In genomic region chr2:37026050-37026449, GRCh38 we compare ENCODE assay signal across 13 cellular contexts. TPM values are rescaled to one million over a fixed set of nuclear protein-coding genes. Genes with fewer than 3 reads are reported as not detected.
DNase-seq lines count a peak whose midpoint lies in the region; ATAC-seq and TF ChIP-seq lines count a peak whose summit lies in the region.
"Had no signal": no experiment of that assay in that cellular context is flagged by ENCODE, and none has a peak within 500 bp of the region (broad histone marks: within the 10 kb centered on the region; RNA-seq: fewer than 3 reads in every experiment).

No MANE protein-coding gene starts in this region.

- peak; percentile 51 for TF ChIP-seq CTCF in brain microvascular endothelial cell (IDR thresholded peaks at IDR 0.05; ENCODE audit: low read depth, low read length, missing control alignments)
- no peak for TF ChIP-seq CTCF in osteoblast (IDR thresholded peaks at IDR 0.05; ENCODE audit: extremely low read depth, low read depth, low read length)

- H3K4me1 Mint-ChIP-seq in activated CD4-positive, alpha-beta T cell treated with anti-CD3 and anti-CD28 coated beads for 36 hours = no peaks in the 10 kb centered on the region
- no peaks in the 10 kb centered on the region for H3K4me1 Mint-ChIP-seq in effector memory CD8-positive, alpha-beta T cell (ENCODE audit: low read depth in 2 of 2)
- H3K4me1 Mint-ChIP-seq in stimulated activated naive CD8-positive, alpha-beta T cell treated with anti-CD3 and anti-CD28 coated beads, Interleukin-15, amount 100 ng/mL, for 72 hours = no peaks in the 10 kb centered on the region
- H3K4me1 Mint-ChIP-seq: activated CD8-positive, alpha-beta memory T cell treated with anti-CD3 and anti-CD28 coated beads, Interleukin-2, amount 10 ng/mL, durations not matched to agents 7 days and 5 days had no signal

- H3K27me3 ChIP-seq in brain microvascular endothelial cell (replicated peaks) (no peaks in the 10 kb centered on the region), osteoblast (ENCODE audit: insufficient read depth, low read length) (no peaks in the 10 kb centered on the region)

- DNase-seq in activated CD4-positive, alpha-beta T cell treated with anti-CD3 and anti-CD28 coated beads for 36 hours = peak; percentile 24
- no peak for DNase-seq in activated CD4-positive, alpha-beta T cell treated with anti-CD3 and anti-CD28 coated beads, Interleukin-2, amount 50 U/mL, for 1 hour
- DNase-seq in NAMALWA (ENCODE audit: low spot score) (peak; percentile 26), brain microvascular endothelial cell (no peak), osteoblast (ENCODE audit: insufficient read length, low spot score, missing footprints) (peak; percentile 1), GM19240 (ENCODE audit: insufficient read length, low spot score) (no peak)
- DNase-seq in effector memory CD8-positive, alpha-beta T cell = no peak
- no peak for DNase-seq in stimulated activated naive CD8-positive, alpha-beta T cell treated with anti-CD3 and anti-CD28 coated beads, Interleukin-15, amount 100 ng/mL, for 72 hours
- DNase-seq: activated CD8-positive, alpha-beta memory T cell treated with anti-CD3 and anti-CD28 coated beads, Interleukin-2, amount 10 ng/mL, durations not matched to agents 7 days and 5 days; cerebellar nuclear complex; hypothalamus; KG1 had no signal

- CTCF ChIA-PET in activated CD4-positive, alpha-beta T cell treated with anti-CD3 and anti-CD28 coated beads for 36 hours (lab: Charles Lee) = no interaction called here

- H3K4me3 ChIP-seq in brain microvascular endothelial cell (ENCODE audit: low read depth, low read length) (no peak overlapping the region), osteoblast (ENCODE audit: insufficient read depth, low read length) (no peak overlapping the region)

- no peak overlapping the region for H3K4me2 ChIP-seq in osteoblast (ENCODE audit: insufficient read depth, low read length)

- H2AFZ ChIP-seq in osteoblast (ENCODE audit: low read length) = no peak overlapping the region

- H3K4me3 Mint-ChIP-seq in activated CD4-positive, alpha-beta T cell treated with anti-CD3 and anti-CD28 coated beads for 36 hours = no peak overlapping the region
- no peak overlapping the region for H3K4me3 Mint-ChIP-seq in effector memory CD8-positive, alpha-beta T cell
- H3K4me3 Mint-ChIP-seq in stimulated activated naive CD8-positive, alpha-beta T cell treated with anti-CD3 and anti-CD28 coated beads, Interleukin-15, amount 100 ng/mL, for 72 hours = no peak overlapping the region
- H3K4me3 Mint-ChIP-seq: activated CD8-positive, alpha-beta memory T cell treated with anti-CD3 and anti-CD28 coated beads, Interleukin-2, amount 10 ng/mL, durations not matched to agents 7 days and 5 days; nephron had no signal

- no peaks in the 10 kb centered on the region for H3K9me3 Mint-ChIP-seq in activated CD4-positive, alpha-beta T cell treated with anti-CD3 and anti-CD28 coated beads for 36 hours (ENCODE audit: low read depth)
- H3K9me3 Mint-ChIP-seq in effector memory CD8-positive, alpha-beta T cell = no peaks in the 10 kb centered on the region
- no peaks in the 10 kb centered on the region for H3K9me3 Mint-ChIP-seq in stimulated activated naive CD8-positive, alpha-beta T cell treated with anti-CD3 and anti-CD28 coated beads, Interleukin-15, amount 100 ng/mL, for 72 hours
- H3K9me3 Mint-ChIP-seq: nephron had no signal

- in situ Hi-C loops in brain microvascular endothelial cell (cut with HindIII; ENCODE audit: low pct_ligation_motif_present, low sequenced_read_pairs) = no loop called here

- no peak overlapping the region for H3K27ac Mint-ChIP-seq in activated CD4-positive, alpha-beta T cell treated with anti-CD3 and anti-CD28 coated beads for 36 hours
- peak overlapping the region in 1 of 2 donors; percentile 2 for H3K27ac Mint-ChIP-seq in effector memory CD8-positive, alpha-beta T cell
- no peak overlapping the region for H3K27ac Mint-ChIP-seq in stimulated activated naive CD8-positive, alpha-beta T cell treated with anti-CD3 and anti-CD28 coated beads, Interleukin-15, amount 100 ng/mL, for 72 hours
- H3K27ac Mint-ChIP-seq: activated CD8-positive, alpha-beta memory T cell treated with anti-CD3 and anti-CD28 coated beads, Interleukin-2, amount 10 ng/mL, durations not matched to agents 7 days and 5 days; nephron had no signal

- H3K4me1 ChIP-seq in osteoblast (ENCODE audit: insufficient read depth, low read length) = peaks cover 4% of the 10 kb centered on the region

- no peak for ATAC-seq in activated CD4-positive, alpha-beta T cell treated with anti-CD3 and anti-CD28 coated beads for 36 hours
- ATAC-seq in effector memory CD8-positive, alpha-beta T cell (replicated peaks) = no peak
- no peak for ATAC-seq in stimulated activated naive CD8-positive, alpha-beta T cell treated with anti-CD3 and anti-CD28 coated beads, Interleukin-15, amount 100 ng/mL, for 72 hours
- ATAC-seq: activated CD8-positive, alpha-beta memory T cell treated with anti-CD3 and anti-CD28 coated beads, Interleukin-2, amount 10 ng/mL, durations not matched to agents 7 days and 5 days had no signal

- H3K9me3 ChIP-seq in osteoblast (ENCODE audit: low read depth, low read length) = no peaks in the 10 kb centered on the region

- H3K27ac ChIP-seq in brain microvascular endothelial cell (no peak overlapping the region), osteoblast (ENCODE audit: low read depth, low read length) (no peak overlapping the region)

- peaks cover 10% of the 10 kb centered on the region for H3K36me3 ChIP-seq in brain microvascular endothelial cell (replicated peaks)
- H3K36me3 ChIP-seq in osteoblast (ENCODE audit: insufficient read depth, low read length) = peaks cover 41% of the 10 kb centered on the region

- peaks cover 23% of the 10 kb centered on the region for H3K36me3 Mint-ChIP-seq in activated CD4-positive, alpha-beta T cell treated with anti-CD3 and anti-CD28 coated beads for 36 hours (ENCODE audit: low read depth)
- peaks cover 68% of the 10 kb centered on the region for H3K36me3 Mint-ChIP-seq in effector memory CD8-positive, alpha-beta T cell (ENCODE audit: insufficient read depth)

- H4K20me1 ChIP-seq in osteoblast (ENCODE audit: insufficient read depth, low read length) = no peaks in the 10 kb centered on the region

- POLR2A ChIA-PET in activated CD4-positive, alpha-beta T cell treated with anti-CD3 and anti-CD28 coated beads for 36 hours (lab: Charles Lee) = no interaction called here

- intact Hi-C loops in activated CD4-positive, alpha-beta T cell treated with anti-CD3 and anti-CD28 coated beads for 36 hours (cut with DNase I, micrococcal nuclease) = loop anchor here in 1 of 2 experiments (1.0 kb wide), 1 partner anchor 247 kb away; no protein-coding TSS in a partner anchor

- H3K79me2 ChIP-seq in osteoblast (ENCODE audit: insufficient read depth, low read length) = no peaks in the 10 kb centered on the region

- H3K27me3 Mint-ChIP-seq in activated CD4-positive, alpha-beta T cell treated with anti-CD3 and anti-CD28 coated beads for 36 hours = no peaks in the 10 kb centered on the region
- H3K27me3 Mint-ChIP-seq in effector memory CD8-positive, alpha-beta T cell = no peaks in the 10 kb centered on the region
- no peaks in the 10 kb centered on the region for H3K27me3 Mint-ChIP-seq in stimulated activated naive CD8-positive, alpha-beta T cell treated with anti-CD3 and anti-CD28 coated beads, Interleukin-15, amount 100 ng/mL, for 72 hours
- H3K27me3 Mint-ChIP-seq: activated CD8-positive, alpha-beta memory T cell treated with anti-CD3 and anti-CD28 coated beads, Interleukin-2, amount 10 ng/mL, durations not matched to agents 7 days and 5 days had no signal

RNA-seq across cellular contexts. Expression of gene HEATR5B, which starts 58.1 kb away (rescaled TPM):
- total RNA-seq in activated CD4-positive, alpha-beta T cell treated with anti-CD3 and anti-CD28 coated beads for 36 hours = 10 to 100 TPM; 15.2 TPM
- 29.2 and 29.3 TPM in 2 replicates for total RNA-seq in osteoblast

RNA-seq across cellular contexts. Expression of gene GPATCH11, which starts 58.3 kb away (rescaled TPM):
- 10 to 100 TPM in 1 of 2 experiments, 1 to 10 TPM in 1; 9.6 to 10.0 TPM for total RNA-seq in activated CD4-positive, alpha-beta T cell treated with anti-CD3 and anti-CD28 coated beads for 36 hours
- 6.2 and 8.0 TPM in 2 replicates for total RNA-seq in osteoblast

RNA-seq across cellular contexts. Expression of gene STRN, which starts 59.7 kb away (rescaled TPM):
- 10 to 100 TPM; 27.7 to 32.0 TPM for total RNA-seq in activated CD4-positive, alpha-beta T cell treated with anti-CD3 and anti-CD28 coated beads for 36 hours
- total RNA-seq in osteoblast = 21.4 and 25.0 TPM in 2 replicates

Comparison
In these comparisons a context has a peak if more than half of its experiments do, and no peak if none do; other contexts are left out.
1. DNase-seq: peak in activated CD4-positive, alpha-beta T cell treated with anti-CD3 and anti-CD28 coated beads for 36 hours (single experiment), NAMALWA (single experiment) and osteoblast (single experiment); none in activated CD4-positive, alpha-beta T cell treated with anti-CD3 and anti-CD28 coated beads, Interleukin-2, amount 50 U/mL, for 1 hour (single experiment), brain microvascular endothelial cell (single experiment), effector memory CD8-positive, alpha-beta T cell (0 of 3), stimulated activated naive CD8-positive, alpha-beta T cell treated with anti-CD3 and anti-CD28 coated beads, Interleukin-15, amount 100 ng/mL, for 72 hours (0 of 2) and GM19240 (single experiment).